Comparison of ENCODE assay signal across 9 cellular contexts in the genomic region with DNA sequence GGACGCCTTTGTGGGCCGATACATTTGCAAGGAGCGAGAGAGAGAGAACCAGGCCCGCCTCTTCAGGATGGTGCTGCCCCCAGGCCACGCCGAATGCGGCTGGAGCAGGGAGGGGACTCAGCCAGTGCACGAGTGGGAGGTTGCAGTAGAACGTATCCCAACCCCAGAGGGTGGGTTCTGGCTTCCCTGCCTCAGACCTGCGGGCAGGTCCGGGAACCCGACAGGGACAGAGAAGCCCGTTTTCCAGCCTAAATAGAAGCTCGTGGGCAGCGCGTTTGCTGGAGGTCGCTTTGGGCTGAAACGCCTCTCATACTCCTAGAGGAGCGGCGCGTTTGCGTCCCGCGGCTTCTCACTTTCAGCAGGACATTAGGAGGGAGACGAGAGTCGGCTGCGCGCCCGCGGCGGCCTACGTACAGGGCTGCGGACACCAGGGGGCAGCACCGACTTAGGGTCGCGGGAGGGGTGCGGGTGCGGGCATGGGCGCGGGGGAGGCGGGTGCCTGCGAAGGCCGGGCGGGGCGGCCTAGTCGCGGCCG. TPM values are rescaled to one million over a fixed set of nuclear protein-coding genes. Genes with fewer than 3 reads are reported as not detected.
DNase-seq lines count a peak whose midpoint lies in the region; ATAC-seq and TF ChIP-seq lines count a peak whose summit lies in the region.
"Had no signal": no experiment of that assay in that cellular context is flagged by ENCODE, and none has a peak within 500 bp of the region (broad histone marks: within the 10 kb centered on the region; RNA-seq: fewer than 3 reads in every experiment).

No MANE protein-coding gene starts in this region.

- WGBS in ovary, 3 donors = 11 to 19% (median 13%) methylated on average over 33 to 48 of the region's 48 CpGs

- no peak for TF ChIP-seq POLR2A in ovary (IDR thresholded peaks at IDR 0.05)

- peaks cover 5% of the 10 kb centered on the region for H3K4me1 ChIP-seq in ovary (ENCODE audit: insufficient read depth)
- peaks cover 0 to 76% (median 50%) of the 10 kb centered on the region in 4 donors for H3K4me1 ChIP-seq in tibial artery

- H3K4me3 ChIP-seq in ovary (peak overlapping the region; percentile 61), tibial artery (peak overlapping the region; percentile 66 to 74)

- H3K9me3 ChIP-seq in ovary (no peaks in the 10 kb centered on the region), tibial artery (no peaks in the 10 kb centered on the region)

- H3K27ac ChIP-seq in ovary (peak overlapping the region; percentile 31 to 80), tibial artery (peak overlapping the region; percentile 98)
- H3K27ac ChIP-seq: SJSA1 had no signal

- in situ Hi-C loops in G401 (cut with HindIII; ENCODE audit: low sequenced_read_pairs) = no loop called here

- H3K27me3 ChIP-seq in ovary (no peaks in the 10 kb centered on the region), tibial artery (no peaks in the 10 kb centered on the region)
- H3K27me3 ChIP-seq: SJSA1 had no signal

- TF ChIP-seq CTCF in ovary (IDR thresholded peaks at IDR 0.05) = peak in 1 of 3 donors; percentile 25
- TF ChIP-seq CTCF in tibial artery (IDR thresholded peaks at IDR 0.05) = peak; percentile 49 to 52

- ATAC-seq in GM18867 (IDR thresholded peaks at IDR 0.05; ENCODE audit: unreplicated experiment) = no peak

- intact Hi-C loops in ovary (cut with DNase I) (loop anchor here in 3 of 4 donors (5.0 to 10.0 kb wide), 6 partner anchors 144 to 657 kb away; partner anchors contain the start of genes MED13 (in 2 of the 3) and INTS2 (in 1 of the 3)), tibial artery (cut with DNase I; ENCODE audit: low total_unique reads) (loop anchor here (5.0 to 10.0 kb wide), 4 partner anchors 424 to 733 kb away; partner anchors contain the start of genes BCAS3, BRIP1 and MED13)

- H3K36me3 ChIP-seq in ovary (no peaks in the 10 kb centered on the region), tibial artery (peaks cover 11 to 21% (median 15%) of the 10 kb centered on the region in 3 donors)

- TF ChIP-seq EP300 in ovary (IDR thresholded peaks at IDR 0.05) = no peak

- DNase-seq in G401 (ENCODE audit: low spot score) (peak; percentile 8), NOMO-1 treated with dmso at 0.1 percent for 144 hours (lab: John Stamatoyannopoulos, UW; ENCODE audit: unreplicated experiment) (peak; percentile 41), germinal center (ENCODE audit: low spot score) (peak; percentile 78), ovary (peak; percentile 81 to 88 (median 83)), tibial artery (peak; percentile 71 to 92), NCI-H187 treated with DMSO at 0.1 percent for 48 hours (lab: John Stamatoyannopoulos, UW) (no peak)
- peak; percentile 90 for DNase-seq in activated effector memory CD4-positive, alpha-beta T cell treated with anti-CD3 and anti-CD28 coated beads, Interleukin-2, amount 50 U/mL, for 16 hours

RNA-seq across cellular contexts. Expression of gene TBX2, which starts 11.0 kb away (rescaled TPM):
- 6.2 and 11.4 TPM in 2 replicates for total RNA-seq in G401 (2014; rRNA removed; shearing (Covaris generic))
- 10 to 100 TPM in 4 of 7 donors, 1 to 10 TPM in 3; 5.6 to 22.2 (median 16.9) TPM for total RNA-seq in ovary
- polyA plus RNA-seq in ovary = 10 to 100 TPM in 1 of 2 donors, 1 to 10 TPM in 1; 4.8 to 16.0 TPM

RNA-seq across cellular contexts. Expression of gene TBX4, which starts 41.6 kb away (rescaled TPM):
- 0.64 and 1.2 TPM in 2 replicates for total RNA-seq in G401 (2014; rRNA removed; shearing (Covaris generic))
- under 1 TPM in 1 of 7 donors, not detected in 6; 0.18 TPM for total RNA-seq in ovary
- not detected for polyA plus RNA-seq in ovary
